ENCODE assay signal across 1 cellular context in the genomic region with DNA sequence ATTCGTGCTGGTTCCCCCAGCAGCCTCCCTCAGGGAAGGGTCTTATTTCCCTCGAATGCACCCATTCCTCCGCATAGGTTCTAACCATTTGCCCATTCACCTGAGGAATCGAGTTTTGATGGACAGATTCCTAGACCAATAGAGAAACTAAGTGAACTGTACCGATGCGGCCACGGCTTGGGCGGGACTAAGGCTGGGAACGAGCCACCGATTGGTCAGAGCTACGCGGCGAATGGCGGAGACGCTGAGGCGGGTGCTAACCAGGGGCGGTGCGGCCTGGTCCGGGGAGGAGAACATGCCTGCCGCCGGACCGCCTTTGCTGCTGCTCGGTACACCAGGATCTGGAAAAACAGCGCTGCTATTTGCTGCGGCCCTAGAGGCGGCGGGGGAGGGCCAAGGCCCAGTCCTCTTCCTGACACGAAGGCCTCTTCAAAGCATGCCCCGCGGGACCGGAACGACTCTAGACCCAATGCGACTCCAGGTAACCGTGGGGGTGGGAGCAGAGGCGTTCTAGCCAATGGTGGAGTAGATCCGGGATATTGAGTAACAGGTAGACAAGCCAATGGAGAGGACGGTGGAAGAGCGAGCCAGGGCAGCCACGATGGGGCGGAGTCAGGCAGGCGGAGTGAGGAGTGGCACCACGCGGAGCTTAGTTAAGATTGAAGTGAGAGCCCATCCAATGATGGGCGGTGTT.
TF ChIP-seq lines count a peak whose summit lies in the region.

A gene with protein sequence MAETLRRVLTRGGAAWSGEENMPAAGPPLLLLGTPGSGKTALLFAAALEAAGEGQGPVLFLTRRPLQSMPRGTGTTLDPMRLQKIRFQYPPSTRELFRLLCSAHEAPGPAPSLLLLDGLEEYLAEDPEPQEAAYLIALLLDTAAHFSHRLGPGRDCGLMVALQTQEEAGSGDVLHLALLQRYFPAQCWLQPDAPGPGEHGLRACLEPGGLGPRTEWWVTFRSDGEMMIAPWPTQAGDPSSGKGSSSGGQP (plus strand): TSS at position 218 of the 694 bp plus-strand sequence. CDS start 15 bp downstream, at position 233.

TF ChIP-seq in HepG2, 621 proteins besides CTCF, POLR2A, EP300 and RAD21 (continued from another document and continues in another):
- TF ChIP-seq SAFB2 (CRISPR knock-in tag; IDR thresholded peaks at IDR 0.05; ENCODE audit: borderline replicate concordance, low read depth) = 0 out of 2 replicates have a peak, but pooled peaks have one; percentile 56
- peak; percentile 87; the same call in 1 of the 2 replicates for TF ChIP-seq ZNF44 (CRISPR knock-in tag; IDR thresholded peaks at IDR 0.05)
- TF ChIP-seq, protein P1, sequence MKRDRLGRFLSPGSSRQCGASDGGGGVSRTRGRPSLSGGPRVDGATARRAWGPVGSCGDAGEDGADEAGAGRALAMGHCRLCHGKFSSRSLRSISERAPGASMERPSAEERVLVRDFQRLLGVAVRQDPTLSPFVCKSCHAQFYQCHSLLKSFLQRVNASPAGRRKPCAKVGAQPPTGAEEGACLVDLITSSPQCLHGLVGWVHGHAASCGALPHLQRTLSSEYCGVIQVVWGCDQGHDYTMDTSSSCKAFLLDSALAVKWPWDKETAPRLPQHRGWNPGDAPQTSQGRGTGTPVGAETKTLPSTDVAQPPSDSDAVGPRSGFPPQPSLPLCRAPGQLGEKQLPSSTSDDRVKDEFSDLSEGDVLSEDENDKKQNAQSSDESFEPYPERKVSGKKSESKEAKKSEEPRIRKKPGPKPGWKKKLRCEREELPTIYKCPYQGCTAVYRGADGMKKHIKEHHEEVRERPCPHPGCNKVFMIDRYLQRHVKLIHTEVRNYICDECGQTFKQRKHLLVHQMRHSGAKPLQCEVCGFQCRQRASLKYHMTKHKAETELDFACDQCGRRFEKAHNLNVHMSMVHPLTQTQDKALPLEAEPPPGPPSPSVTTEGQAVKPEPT (CRISPR knock-in tag; IDR thresholded peaks at IDR 0.05; ENCODE audit: low read depth) = peak; percentile 55; the same call in 1 of the 2 replicates
- TF ChIP-seq, protein P2, sequence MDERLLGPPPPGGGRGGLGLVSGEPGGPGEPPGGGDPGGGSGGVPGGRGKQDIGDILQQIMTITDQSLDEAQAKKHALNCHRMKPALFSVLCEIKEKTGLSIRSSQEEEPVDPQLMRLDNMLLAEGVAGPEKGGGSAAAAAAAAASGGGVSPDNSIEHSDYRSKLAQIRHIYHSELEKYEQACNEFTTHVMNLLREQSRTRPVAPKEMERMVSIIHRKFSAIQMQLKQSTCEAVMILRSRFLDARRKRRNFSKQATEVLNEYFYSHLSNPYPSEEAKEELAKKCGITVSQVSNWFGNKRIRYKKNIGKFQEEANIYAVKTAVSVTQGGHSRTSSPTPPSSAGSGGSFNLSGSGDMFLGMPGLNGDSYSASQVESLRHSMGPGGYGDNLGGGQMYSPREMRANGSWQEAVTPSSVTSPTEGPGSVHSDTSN (CRISPR knock-in tag; IDR thresholded peaks at IDR 0.05) = peak; percentile 90
- TF ChIP-seq ZNF550 (CRISPR knock-in tag; IDR thresholded peaks at IDR 0.05; ENCODE audit: borderline replicate concordance) = peak; percentile 91; the same call in 1 of the 2 replicates
- TF ChIP-seq ADNP (CRISPR knock-in tag; IDR thresholded peaks at IDR 0.05) = no peak
- peak; percentile 87 for TF ChIP-seq KLF6 (CRISPR knock-in tag; IDR thresholded peaks at IDR 0.05)
- TF ChIP-seq, protein P3, sequence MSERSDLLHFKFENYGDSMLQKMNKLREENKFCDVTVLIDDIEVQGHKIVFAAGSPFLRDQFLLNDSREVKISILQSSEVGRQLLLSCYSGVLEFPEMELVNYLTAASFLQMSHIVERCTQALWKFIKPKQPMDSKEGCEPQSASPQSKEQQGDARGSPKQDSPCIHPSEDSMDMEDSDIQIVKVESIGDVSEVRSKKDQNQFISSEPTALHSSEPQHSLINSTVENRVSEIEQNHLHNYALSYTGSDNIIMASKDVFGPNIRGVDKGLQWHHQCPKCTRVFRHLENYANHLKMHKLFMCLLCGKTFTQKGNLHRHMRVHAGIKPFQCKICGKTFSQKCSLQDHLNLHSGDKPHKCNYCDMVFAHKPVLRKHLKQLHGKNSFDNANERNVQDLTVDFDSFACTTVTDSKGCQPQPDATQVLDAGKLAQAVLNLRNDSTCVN (CRISPR knock-in tag; IDR thresholded peaks at IDR 0.05; ENCODE audit: borderline replicate concordance) = no peak
- TF ChIP-seq, protein P4, sequence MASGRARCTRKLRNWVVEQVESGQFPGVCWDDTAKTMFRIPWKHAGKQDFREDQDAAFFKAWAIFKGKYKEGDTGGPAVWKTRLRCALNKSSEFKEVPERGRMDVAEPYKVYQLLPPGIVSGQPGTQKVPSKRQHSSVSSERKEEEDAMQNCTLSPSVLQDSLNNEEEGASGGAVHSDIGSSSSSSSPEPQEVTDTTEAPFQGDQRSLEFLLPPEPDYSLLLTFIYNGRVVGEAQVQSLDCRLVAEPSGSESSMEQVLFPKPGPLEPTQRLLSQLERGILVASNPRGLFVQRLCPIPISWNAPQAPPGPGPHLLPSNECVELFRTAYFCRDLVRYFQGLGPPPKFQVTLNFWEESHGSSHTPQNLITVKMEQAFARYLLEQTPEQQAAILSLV (CRISPR knock-in tag; IDR thresholded peaks at IDR 0.05; ENCODE audit: borderline replicate concordance) = peak; percentile 75; the same call in 1 of the 2 replicates
- TF ChIP-seq, protein P5, sequence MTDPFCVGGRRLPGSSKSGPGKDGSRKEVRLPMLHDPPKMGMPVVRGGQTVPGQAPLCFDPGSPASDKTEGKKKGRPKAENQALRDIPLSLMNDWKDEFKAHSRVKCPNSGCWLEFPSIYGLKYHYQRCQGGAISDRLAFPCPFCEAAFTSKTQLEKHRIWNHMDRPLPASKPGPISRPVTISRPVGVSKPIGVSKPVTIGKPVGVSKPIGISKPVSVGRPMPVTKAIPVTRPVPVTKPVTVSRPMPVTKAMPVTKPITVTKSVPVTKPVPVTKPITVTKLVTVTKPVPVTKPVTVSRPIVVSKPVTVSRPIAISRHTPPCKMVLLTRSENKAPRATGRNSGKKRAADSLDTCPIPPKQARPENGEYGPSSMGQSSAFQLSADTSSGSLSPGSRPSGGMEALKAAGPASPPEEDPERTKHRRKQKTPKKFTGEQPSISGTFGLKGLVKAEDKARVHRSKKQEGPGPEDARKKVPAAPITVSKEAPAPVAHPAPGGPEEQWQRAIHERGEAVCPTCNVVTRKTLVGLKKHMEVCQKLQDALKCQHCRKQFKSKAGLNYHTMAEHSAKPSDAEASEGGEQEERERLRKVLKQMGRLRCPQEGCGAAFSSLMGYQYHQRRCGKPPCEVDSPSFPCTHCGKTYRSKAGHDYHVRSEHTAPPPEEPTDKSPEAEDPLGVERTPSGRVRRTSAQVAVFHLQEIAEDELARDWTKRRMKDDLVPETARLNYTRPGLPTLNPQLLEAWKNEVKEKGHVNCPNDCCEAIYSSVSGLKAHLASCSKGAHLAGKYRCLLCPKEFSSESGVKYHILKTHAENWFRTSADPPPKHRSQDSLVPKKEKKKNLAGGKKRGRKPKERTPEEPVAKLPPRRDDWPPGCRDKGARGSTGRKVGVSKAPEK (CRISPR knock-in tag; IDR thresholded peaks at IDR 0.05; ENCODE audit: borderline replicate concordance) = no peak
- TF ChIP-seq ZNF746 (CRISPR knock-in tag; IDR thresholded peaks at IDR 0.05) = no peak
- TF ChIP-seq ZNF605 (CRISPR knock-in tag; IDR thresholded peaks at IDR 0.05) = peak; percentile 79
- no peak for TF ChIP-seq RELA (CRISPR knock-in tag; IDR thresholded peaks at IDR 0.05)
- TF ChIP-seq, protein P6, sequence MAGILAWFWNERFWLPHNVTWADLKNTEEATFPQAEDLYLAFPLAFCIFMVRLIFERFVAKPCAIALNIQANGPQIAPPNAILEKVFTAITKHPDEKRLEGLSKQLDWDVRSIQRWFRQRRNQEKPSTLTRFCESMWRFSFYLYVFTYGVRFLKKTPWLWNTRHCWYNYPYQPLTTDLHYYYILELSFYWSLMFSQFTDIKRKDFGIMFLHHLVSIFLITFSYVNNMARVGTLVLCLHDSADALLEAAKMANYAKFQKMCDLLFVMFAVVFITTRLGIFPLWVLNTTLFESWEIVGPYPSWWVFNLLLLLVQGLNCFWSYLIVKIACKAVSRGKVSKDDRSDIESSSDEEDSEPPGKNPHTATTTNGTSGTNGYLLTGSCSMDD (CRISPR knock-in tag; IDR thresholded peaks at IDR 0.05) = no peak
- peak; percentile 60; the same call in 1 of the 2 replicates for TF ChIP-seq ZNF136 (CRISPR knock-in tag; IDR thresholded peaks at IDR 0.05; ENCODE audit: low read depth)
- TF ChIP-seq, protein P7, sequence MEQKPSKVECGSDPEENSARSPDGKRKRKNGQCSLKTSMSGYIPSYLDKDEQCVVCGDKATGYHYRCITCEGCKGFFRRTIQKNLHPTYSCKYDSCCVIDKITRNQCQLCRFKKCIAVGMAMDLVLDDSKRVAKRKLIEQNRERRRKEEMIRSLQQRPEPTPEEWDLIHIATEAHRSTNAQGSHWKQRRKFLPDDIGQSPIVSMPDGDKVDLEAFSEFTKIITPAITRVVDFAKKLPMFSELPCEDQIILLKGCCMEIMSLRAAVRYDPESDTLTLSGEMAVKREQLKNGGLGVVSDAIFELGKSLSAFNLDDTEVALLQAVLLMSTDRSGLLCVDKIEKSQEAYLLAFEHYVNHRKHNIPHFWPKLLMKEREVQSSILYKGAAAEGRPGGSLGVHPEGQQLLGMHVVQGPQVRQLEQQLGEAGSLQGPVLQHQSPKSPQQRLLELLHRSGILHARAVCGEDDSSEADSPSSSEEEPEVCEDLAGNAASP (CRISPR knock-in tag; IDR thresholded peaks at IDR 0.05; ENCODE audit: borderline replicate concordance) = peak; percentile 37; the same call in 1 of the 2 replicates
- TF ChIP-seq, protein P8, sequence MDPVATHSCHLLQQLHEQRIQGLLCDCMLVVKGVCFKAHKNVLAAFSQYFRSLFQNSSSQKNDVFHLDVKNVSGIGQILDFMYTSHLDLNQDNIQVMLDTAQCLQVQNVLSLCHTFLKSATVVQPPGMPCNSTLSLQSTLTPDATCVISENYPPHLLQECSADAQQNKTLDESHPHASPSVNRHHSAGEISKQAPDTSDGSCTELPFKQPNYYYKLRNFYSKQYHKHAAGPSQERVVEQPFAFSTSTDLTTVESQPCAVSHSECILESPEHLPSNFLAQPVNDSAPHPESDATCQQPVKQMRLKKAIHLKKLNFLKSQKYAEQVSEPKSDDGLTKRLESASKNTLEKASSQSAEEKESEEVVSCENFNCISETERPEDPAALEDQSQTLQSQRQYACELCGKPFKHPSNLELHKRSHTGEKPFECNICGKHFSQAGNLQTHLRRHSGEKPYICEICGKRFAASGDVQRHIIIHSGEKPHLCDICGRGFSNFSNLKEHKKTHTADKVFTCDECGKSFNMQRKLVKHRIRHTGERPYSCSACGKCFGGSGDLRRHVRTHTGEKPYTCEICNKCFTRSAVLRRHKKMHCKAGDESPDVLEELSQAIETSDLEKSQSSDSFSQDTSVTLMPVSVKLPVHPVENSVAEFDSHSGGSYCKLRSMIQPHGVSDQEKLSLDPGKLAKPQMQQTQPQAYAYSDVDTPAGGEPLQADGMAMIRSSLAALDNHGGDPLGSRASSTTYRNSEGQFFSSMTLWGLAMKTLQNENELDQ (CRISPR knock-in tag; IDR thresholded peaks at IDR 0.05; ENCODE audit: borderline replicate concordance) = no peak
- TF ChIP-seq KLF15 (CRISPR knock-in tag; IDR thresholded peaks at IDR 0.05; ENCODE audit: borderline replicate concordance) = peak; percentile 66; the same call in 1 of the 2 replicates
- no peak for TF ChIP-seq ZNF251 (CRISPR knock-in tag; IDR thresholded peaks at IDR 0.05)
- no peak for TF ChIP-seq ZNF619 (CRISPR knock-in tag; IDR thresholded peaks at IDR 0.05)
- no peak for TF ChIP-seq KDM1A (CRISPR knock-in tag; IDR thresholded peaks at IDR 0.05)
- TF ChIP-seq ZNF850 (CRISPR knock-in tag; conservative IDR thresholded peaks at IDR 0.05) = no peak
- TF ChIP-seq, protein P9, sequence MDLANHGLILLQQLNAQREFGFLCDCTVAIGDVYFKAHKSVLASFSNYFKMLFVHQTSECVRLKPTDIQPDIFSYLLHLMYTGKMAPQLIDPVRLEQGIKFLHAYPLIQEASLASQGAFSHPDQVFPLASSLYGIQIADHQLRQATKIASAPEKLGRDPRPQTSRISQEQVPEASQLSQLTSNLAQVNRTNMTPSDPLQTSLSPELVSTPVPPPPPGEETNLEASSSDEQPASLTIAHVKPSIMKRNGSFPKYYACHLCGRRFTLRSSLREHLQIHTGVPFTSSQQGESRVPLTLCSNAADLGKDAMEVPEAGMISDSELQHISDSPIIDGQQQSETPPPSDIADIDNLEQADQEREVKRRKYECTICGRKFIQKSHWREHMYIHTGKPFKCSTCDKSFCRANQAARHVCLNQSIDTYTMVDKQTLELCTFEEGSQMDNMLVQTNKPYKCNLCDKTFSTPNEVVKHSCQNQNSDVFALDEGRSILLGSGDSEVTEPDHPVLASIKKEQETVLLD (CRISPR knock-in tag; IDR thresholded peaks at IDR 0.05; ENCODE audit: low read depth) = no peak
- TF ChIP-seq, protein P10, sequence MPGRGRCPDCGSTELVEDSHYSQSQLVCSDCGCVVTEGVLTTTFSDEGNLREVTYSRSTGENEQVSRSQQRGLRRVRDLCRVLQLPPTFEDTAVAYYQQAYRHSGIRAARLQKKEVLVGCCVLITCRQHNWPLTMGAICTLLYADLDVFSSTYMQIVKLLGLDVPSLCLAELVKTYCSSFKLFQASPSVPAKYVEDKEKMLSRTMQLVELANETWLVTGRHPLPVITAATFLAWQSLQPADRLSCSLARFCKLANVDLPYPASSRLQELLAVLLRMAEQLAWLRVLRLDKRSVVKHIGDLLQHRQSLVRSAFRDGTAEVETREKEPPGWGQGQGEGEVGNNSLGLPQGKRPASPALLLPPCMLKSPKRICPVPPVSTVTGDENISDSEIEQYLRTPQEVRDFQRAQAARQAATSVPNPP (CRISPR knock-in tag; IDR thresholded peaks at IDR 0.05) = peak; percentile 75; the same call in 1 of the 2 replicates
- TF ChIP-seq FOXM1 (CRISPR knock-in tag; IDR thresholded peaks at IDR 0.05) = no peak
- peak; percentile 72; the same call in 1 of the 2 replicates for TF ChIP-seq ARNT2 (CRISPR knock-in tag; IDR thresholded peaks at IDR 0.05; ENCODE audit: low read depth)
- no peak for TF ChIP-seq MED13 (CRISPR knock-in tag; IDR thresholded peaks at IDR 0.05)
- TF ChIP-seq, protein P11, sequence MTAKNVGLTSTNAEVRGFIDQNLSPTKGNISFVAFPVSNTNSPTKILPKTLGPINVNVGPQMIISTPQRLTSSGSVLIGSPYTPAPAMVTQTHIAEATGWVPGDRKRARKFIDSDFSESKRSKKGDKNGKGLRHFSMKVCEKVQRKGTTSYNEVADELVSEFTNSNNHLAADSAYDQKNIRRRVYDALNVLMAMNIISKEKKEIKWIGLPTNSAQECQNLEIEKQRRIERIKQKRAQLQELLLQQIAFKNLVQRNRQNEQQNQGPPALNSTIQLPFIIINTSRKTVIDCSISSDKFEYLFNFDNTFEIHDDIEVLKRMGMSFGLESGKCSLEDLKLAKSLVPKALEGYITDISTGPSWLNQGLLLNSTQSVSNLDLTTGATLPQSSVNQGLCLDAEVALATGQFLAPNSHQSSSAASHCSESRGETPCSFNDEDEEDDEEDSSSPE (CRISPR knock-in tag; IDR thresholded peaks at IDR 0.05) = no peak; the same call in 1 of the 2 replicates
- TF ChIP-seq, protein P12, sequence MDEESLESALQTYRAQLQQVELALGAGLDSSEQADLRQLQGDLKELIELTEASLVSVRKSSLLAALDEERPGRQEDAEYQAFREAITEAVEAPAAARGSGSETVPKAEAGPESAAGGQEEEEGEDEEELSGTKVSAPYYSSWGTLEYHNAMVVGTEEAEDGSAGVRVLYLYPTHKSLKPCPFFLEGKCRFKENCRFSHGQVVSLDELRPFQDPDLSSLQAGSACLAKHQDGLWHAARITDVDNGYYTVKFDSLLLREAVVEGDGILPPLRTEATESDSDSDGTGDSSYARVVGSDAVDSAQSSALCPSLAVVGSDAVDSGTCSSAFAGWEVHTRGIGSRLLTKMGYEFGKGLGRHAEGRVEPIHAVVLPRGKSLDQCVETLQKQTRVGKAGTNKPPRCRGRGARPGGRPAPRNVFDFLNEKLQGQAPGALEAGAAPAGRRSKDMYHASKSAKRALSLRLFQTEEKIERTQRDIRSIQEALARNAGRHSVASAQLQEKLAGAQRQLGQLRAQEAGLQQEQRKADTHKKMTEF (CRISPR knock-in tag; IDR thresholded peaks at IDR 0.05) = peak; percentile 90
- no peak for TF ChIP-seq SP1 (IDR thresholded peaks at IDR 0.05)
- TF ChIP-seq SP1 (CRISPR knock-in tag; IDR thresholded peaks at IDR 0.05) = peak; percentile 62; the same call in 1 of the 2 replicates
- TF ChIP-seq ZNF253 (CRISPR knock-in tag; IDR thresholded peaks at IDR 0.05; ENCODE audit: borderline replicate concordance) = no peak
- no peak for TF ChIP-seq SMARCC2 (IDR thresholded peaks at IDR 0.05)
- TF ChIP-seq ZSCAN29 (CRISPR knock-in tag; conservative IDR thresholded peaks at IDR 0.05) = no peak
